11 cellular contexts compared by ENCODE assay signal in the genomic region with DNA sequence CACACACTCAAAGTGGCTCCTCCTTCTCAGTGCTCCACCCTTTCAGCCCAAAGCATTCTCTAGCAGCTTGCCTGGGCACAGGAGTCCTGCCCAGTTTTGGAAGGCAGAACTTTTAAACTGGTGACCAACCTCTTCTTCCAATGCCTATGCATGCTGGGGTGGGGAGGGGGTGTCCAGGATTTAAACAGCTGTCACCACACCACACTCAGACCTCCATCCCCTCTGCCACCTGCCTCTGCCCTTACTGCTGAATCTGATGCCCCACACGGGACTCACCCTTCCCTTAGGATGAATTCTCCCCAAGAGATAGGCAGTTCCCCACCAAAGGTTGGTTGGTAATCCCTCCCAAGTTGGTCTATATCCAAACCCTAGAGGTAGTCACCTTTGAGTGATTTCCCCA. TPM values are rescaled to one million over a fixed set of nuclear protein-coding genes. Genes with fewer than 3 reads are reported as not detected.
"Had no signal": no experiment of that assay in that cellular context is flagged by ENCODE, and none has a peak within 500 bp of the region (broad histone marks: within the 10 kb centered on the region; RNA-seq: fewer than 3 reads in every experiment).

No MANE protein-coding gene starts in this region.

- H3K4me3 Mint-ChIP-seq: HFFc6, IgD-negative memory B cell had no signal

- DNase-seq: GM23248, GOT3, H7, HFFc6 had no signal

- H3K36me3 ChIP-seq: HAP-1 had no signal

- H2AFZ ChIP-seq: GM23248 had no signal

- H3K36me3 Mint-ChIP-seq: IgD-negative memory B cell had no signal

- H3K27ac ChIP-seq: GM23248, HL-60 had no signal

- H3K4me1 ChIP-seq: HAP-1 had no signal

- H3K4me3 ChIP-seq: GM23248, HAP-1 had no signal

- H3K9ac ChIP-seq: GM23248 had no signal

- H3K9me3 Mint-ChIP-seq: HFFc6 had no signal

- H3K27ac Mint-ChIP-seq: HFFc6, IgD-negative memory B cell had no signal

- H3K9me3 ChIP-seq: HAP-1 had no signal

- ATAC-seq: HCT116, HepG2 had no signal

RNA-seq across cellular contexts. Expression of a gene that starts 50.2 kb away (rescaled TPM):
- total RNA-seq: GM23248, H4, H7, HFFc6, HT1080 had no signal
- polyA plus RNA-seq: GM23248, IgD-negative memory B cell had no signal
